8 cellular contexts compared by ENCODE assay signal in the genomic region with DNA sequence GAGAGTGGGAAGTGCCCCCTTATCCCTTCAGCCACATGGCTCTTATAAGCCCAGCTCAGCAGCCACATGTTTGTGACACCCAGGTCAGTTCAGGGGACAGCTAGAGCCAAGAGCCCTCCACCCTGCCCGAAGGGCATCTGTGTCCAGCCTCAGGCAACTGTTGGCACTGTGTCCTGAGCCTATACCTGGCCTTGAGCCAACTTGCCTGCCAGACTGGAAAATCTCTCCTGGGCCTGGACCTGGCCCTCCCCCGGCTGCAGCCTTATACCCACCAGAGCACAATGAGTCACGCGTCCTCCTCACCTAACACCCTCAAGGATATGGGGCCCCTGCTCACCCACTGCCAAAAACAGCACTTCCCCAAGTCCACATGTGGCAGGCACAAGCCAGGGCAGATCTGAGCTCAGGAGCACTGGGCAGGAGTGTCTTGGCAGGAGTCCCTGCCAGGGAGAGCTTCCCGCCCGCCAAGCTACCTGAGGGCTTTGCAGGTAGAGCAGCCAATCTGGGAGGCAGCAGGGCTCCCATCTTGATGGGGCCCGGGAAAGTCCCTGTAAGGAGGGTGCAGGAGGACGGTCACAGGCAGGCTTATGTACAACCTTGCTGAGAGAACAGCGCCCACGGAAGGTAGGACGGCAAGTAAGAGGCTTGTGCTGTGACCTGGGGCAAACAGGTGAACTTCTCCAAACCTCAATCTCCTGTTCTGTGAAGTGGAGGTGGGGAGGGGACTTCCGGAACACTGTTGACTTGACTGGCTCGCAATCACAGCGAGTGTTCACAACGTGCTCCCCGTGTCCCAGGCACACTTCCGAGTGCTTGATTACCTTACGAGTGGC. TPM values are rescaled to one million over a fixed set of nuclear protein-coding genes. Genes with fewer than 3 reads are reported as not detected.
DNase-seq lines count a peak whose midpoint lies in the region; ATAC-seq, FAIRE-seq and TF ChIP-seq lines count a peak whose summit lies in the region.

No MANE protein-coding gene starts in this region.

- H3K9me3 ChIP-seq in H9 (ENCODE audit: control insufficient read depth, low read depth, low read length) (no peaks in the 10 kb centered on the region), ascending aorta (no peaks in the 10 kb centered on the region), HepG2 (ENCODE audit: low read length) (no peaks in the 10 kb centered on the region)

- no peaks in the 10 kb centered on the region for H3K79me1 ChIP-seq in H9 (ENCODE audit: insufficient read depth, low read depth, low read length, poor library complexity, severe bottlenecking)

- H3K4me3 ChIP-seq in ascending aorta (no peak overlapping the region), HepG2 (replicated peaks in 1 of 3; ENCODE audit: insufficient read depth in 1 of 3, low read depth in 2 of 3, low read length in 3 of 3) (peak overlapping the region in 2 of 3 experiments; percentile 21 to 55; a peak in 3 of 6 replicates)

- no peak overlapping the region for H4K8ac ChIP-seq in H9 (replicated peaks; ENCODE audit: insufficient read length, low read depth, low read length)

- peaks cover 28 to 30% of the 10 kb centered on the region in 2 experiments for H3K4me1 Mint-ChIP-seq in H9

- no peak overlapping the region for H2BK120ac ChIP-seq in H9 (ENCODE audit: low read depth, low read length, poor library complexity, severe bottlenecking)

- no peak overlapping the region for H3K23ac ChIP-seq in H9 (ENCODE audit: insufficient read length, low read depth, low read length)

- H3K27me3 Mint-ChIP-seq in H9 (ENCODE audit: low read depth) = no peaks in the 10 kb centered on the region; the same call in 1 of the 2 replicates

- H3K36me3 Mint-ChIP-seq in H9 (ENCODE audit: insufficient read depth in 1 of 3, low read depth in 3 of 3) = no peaks in the 10 kb centered on the region

- WGBS in H9 (ENCODE audit: extremely low coverage, insufficient read length, low lambda C conversion rate) = no CpG with 5 or more reads among the region's 18 CpGs
- WGBS in HepG2 (ENCODE audit: low lambda C conversion rate) = 2% methylated on average over 8 of the region's 18 CpGs

- H3K4me1 ChIP-seq in H9 (ENCODE audit: insufficient read depth, low read length) (peaks cover 4% of the 10 kb centered on the region; the same call in 1 of the 2 replicates), ascending aorta (peaks cover 12 to 18% of the 10 kb centered on the region in 2 donors), HepG2 (ENCODE audit: insufficient read depth, low read length) (peaks cover 53% of the 10 kb centered on the region)

- H3K4ac ChIP-seq in H9 (ENCODE audit: low read depth, low read length) = no peak overlapping the region

- H3K27me3 ChIP-seq in H9 (ENCODE audit: insufficient read depth, low read length) (no peaks in the 10 kb centered on the region), ascending aorta (no peaks in the 10 kb centered on the region), HepG2 (ENCODE audit: control insufficient read depth in 1 of 2, insufficient read depth in 2 of 2, low read length in 2 of 2) (peaks cover 1 to 16% of the 10 kb centered on the region in 2 experiments; a peak in 3 of 5 replicates)

- H3K79me2 ChIP-seq in H9 (ENCODE audit: insufficient read depth, low read length) (no peaks in the 10 kb centered on the region), HepG2 (ENCODE audit: insufficient read depth, low read length) (no peaks in the 10 kb centered on the region)

- TF ChIP-seq CTCF in H9 (conservative IDR thresholded peaks at IDR 0.05) (no peak), ascending aorta (IDR thresholded peaks at IDR 0.05) (no peak), HepG2 (CRISPR knock-in tag; IDR thresholded peaks at IDR 0.05) (peak; percentile 31; the same call in 1 of the 2 replicates)

- no peaks in the 10 kb centered on the region for H3K36me3 ChIP-seq in ascending aorta
- H3K36me3 ChIP-seq in HepG2 (replicated peaks in 1 of 2; ENCODE audit: control insufficient read depth in 1 of 2, insufficient read depth in 2 of 2, low read length in 2 of 2) = no peaks in the 10 kb centered on the region

- H3K18ac ChIP-seq in H9 (ENCODE audit: insufficient read length, low read depth, low read length) = no peak overlapping the region

- no peak overlapping the region for H3K56ac ChIP-seq in H9 (ENCODE audit: insufficient read length, low read depth, low read length)

- TF ChIP-seq RAD21 in HepG2 (CRISPR knock-in tag; IDR thresholded peaks at IDR 0.05) = no peak

- H3K9ac ChIP-seq in H9 (ENCODE audit: extremely low read depth, insufficient read length, low read length) = no peak overlapping the region
- H3K9ac ChIP-seq in HepG2 (ENCODE audit: insufficient read depth, low read depth, low read length) = peak overlapping the region; percentile 42; the same call in 1 of the 2 replicates

- TF ChIP-seq POLR2A in HepG2 (IDR thresholded peaks at IDR 0.05; ENCODE audit: insufficient read depth in 1 of 2, low read depth in 2 of 2, low read length in 2 of 2) = no peak

- no peak overlapping the region for H2BK15ac ChIP-seq in H9 (ENCODE audit: low read depth, low read length)

- intact Hi-C loops in ascending aorta (cut with DNase I) (no loop called here), HepG2 (cut with micrococcal nuclease; ENCODE audit: unreplicated experiment) (no loop called here)

- peak overlapping the region; percentile 18; the same call in 1 of the 2 replicates for H3K14ac ChIP-seq in H9 (ENCODE audit: insufficient read depth, low read length)

- no peak for TF ChIP-seq EP300 in HepG2 (IDR thresholded peaks at IDR 0.05; ENCODE audit: low read depth in 2 of 2, low read length in 2 of 2)
- no peak for TF ChIP-seq EP300 in HepG2 (CRISPR knock-in tag; IDR thresholded peaks at IDR 0.05; ENCODE audit: borderline replicate concordance)

- H3K27ac ChIP-seq in H9 (ENCODE audit: insufficient read length, low read depth, low read length) = no peak overlapping the region
- H3K27ac ChIP-seq in ascending aorta = peak overlapping the region; percentile 67 to 69
- H3K27ac ChIP-seq in HepG2 (ENCODE audit: extremely low read length, insufficient read depth, low read length) = no peak overlapping the region

- no peak overlapping the region for H2AK5ac ChIP-seq in H9 (ENCODE audit: insufficient read length, low read length)

- H3K9me3 Mint-ChIP-seq in H9 = no peaks in the 10 kb centered on the region

- ATAC-seq in HepG2 (peak; percentile 50), HG02852 (IDR thresholded peaks at IDR 0.05; ENCODE audit: unreplicated experiment) (no peak)

- no peak overlapping the region for H2AFZ ChIP-seq in H9 (ENCODE audit: low read length)
- H2AFZ ChIP-seq in HepG2 (ENCODE audit: low read length) = no peak overlapping the region

- in situ Hi-C loops in HepG2 (cut with HindIII; ENCODE audit: extremely low pct_ligation_motif_present, low pct_unique_long_range_greater_than_20kb) = loop anchor here (5.0 kb wide), 1 partner anchor 45 kb away; no protein-coding TSS in a partner anchor

- DNase-seq in H9 = no peak
- DNase-seq in T follicular helper cell (ENCODE audit: low read depth) = peak; percentile 48
- DNase-seq in ascending aorta (ENCODE audit: low spot score in 2 of 2) = peak; percentile 54 to 83
- no peak for DNase-seq in HepG2 (ENCODE audit: low spot score)
- peak; percentile 37 to 78 (median 70) for DNase-seq in stimulated activated naive CD4-positive, alpha-beta T cell (lab: John Stamatoyannopoulos, UW)
- no peak for DNase-seq in cerebellar cortex (ENCODE audit: low spot score)
- DNase-seq in SHP77 treated with DMSO at 0.1 percent for 48 hours (lab: John Stamatoyannopoulos, UW) = no peak

- no peak overlapping the region for H3K4me2 ChIP-seq in H9 (ENCODE audit: insufficient read depth, insufficient read length, low read length)
- peak overlapping the region; percentile 74 for H3K4me2 ChIP-seq in HepG2 (ENCODE audit: low read depth, low read length)

- H4K20me1 ChIP-seq in H9 (ENCODE audit: control insufficient read depth, insufficient read depth, insufficient read length) (no peaks in the 10 kb centered on the region), HepG2 (ENCODE audit: insufficient read depth, low read length) (no peaks in the 10 kb centered on the region)

- no peak overlapping the region for H2BK12ac ChIP-seq in H9 (ENCODE audit: insufficient read length, low read depth, low read length)

- no peak overlapping the region for H2BK5ac ChIP-seq in H9 (ENCODE audit: insufficient read length, low read length)

- CTCF ChIA-PET in HepG2 (lab: Yijun Ruan, JAX; ENCODE audit: low intra/inter-chr PET ratio, low total read pairs) = no interaction called here

- no peak overlapping the region for H4K91ac ChIP-seq in H9 (ENCODE audit: insufficient read length, low read depth, low read length)

- H3K4me3 Mint-ChIP-seq in H9 = no peak overlapping the region

- BruUV-seq in HepG2 (replicated peaks; lab: Mats Ljungman, UMichigan) = no TSS peak

- FAIRE-seq in HepG2 (lab: Jason Lieb, UNC) = no peak

- POLR2A ChIA-PET in HepG2 (lab: Yijun Ruan, JAX) = interaction anchor here (0.6 to 1.0 kb wide), 2 partner anchors 46 to 94 kb away, joined by 3 read pairs; no protein-coding TSS in a partner anchor

- H3K23me2 ChIP-seq in H9 (ENCODE audit: insufficient read length, low read depth, low read length, poor library complexity, severe bottlenecking) = no peaks in the 10 kb centered on the region

- no peak overlapping the region for H4K5ac ChIP-seq in H9 (ENCODE audit: insufficient read length, low read depth, low read length)

- peak overlapping the region in 1 of 3 experiments; percentile 34; a peak in 2 of 7 replicates for H3K27ac Mint-ChIP-seq in H9

- H2BK20ac ChIP-seq in H9 (ENCODE audit: low read depth, low read length, poor library complexity, severe bottlenecking) = no peak overlapping the region

- no peak overlapping the region for H3T11ph ChIP-seq in H9 (ENCODE audit: low read length)

RNA-seq across cellular contexts. Expression of a gene that starts 19.8 kb away (rescaled TPM):
- total RNA-seq in H9 (2021) (80.8 and 90.0 TPM in 2 replicates), ascending aorta (1,294 TPM), HepG2 (2016; rRNA removed; fragmentation: Illumina TruSeq; extraction: Trizol) (5.6 and 9.1 TPM in 2 replicates)
- 4.1 and 4.6 TPM in 2 replicates for total RNA-seq in HepG2 (2016; cell fraction: cytosol; rRNA removed; fragmentation: Illumina TruSeq; extraction: Trizol; ENCODE audit: low read depth)
- total RNA-seq in HepG2 (2016; cell fraction: insoluble cytoplasmic fraction; rRNA removed; fragmentation: Illumina TruSeq; extraction: Trizol) = 4.7 and 8.9 TPM in 2 replicates
- 5.4 and 5.7 TPM in 2 replicates for total RNA-seq in HepG2 (2016; cell fraction: membrane; rRNA removed; fragmentation: Illumina TruSeq; extraction: Trizol)
- total RNA-seq in HepG2 (2016; cell fraction: nucleus; rRNA removed; fragmentation: Illumina TruSeq; extraction: Trizol) = 28.3 and 31.6 TPM in 2 replicates
- polyA plus RNA-seq in HepG2 (2011; rRNA removed) = 10.3 and 13.1 TPM in 2 replicates
- polyA plus RNA-seq in HepG2 (2011; cell fraction: cytosol; rRNA removed) = 3.8 and 6.6 TPM in 2 replicates
- 128 and 235 TPM in 2 replicates for polyA plus RNA-seq in HepG2 (2011; cell fraction: nucleus; rRNA removed)
- 17.9 and 25.0 TPM in 2 replicates for polyA plus RNA-seq in HepG2 (2012)
- 1.9 TPM in 2 replicates for polyA plus RNA-seq in HepG2 (2016; cell fraction: cytosol; fragmentation: Illumina TruSeq; extraction: Trizol; ENCODE audit: low read depth)
- polyA plus RNA-seq in HepG2 (2016; cell fraction: insoluble cytoplasmic fraction; fragmentation: Illumina TruSeq; extraction: Trizol; ENCODE audit: low read depth) = 7.0 and 9.8 TPM in 2 replicates
- 2.8 TPM in 2 replicates for polyA plus RNA-seq in HepG2 (2016; cell fraction: membrane; fragmentation: Illumina TruSeq; extraction: Trizol; ENCODE audit: low read depth)
- 78.2 and 78.5 TPM in 2 replicates for polyA plus RNA-seq in HepG2 (2016; cell fraction: nucleus; fragmentation: Illumina TruSeq; extraction: Trizol; ENCODE audit: insufficient read depth, low read depth)
- polyA minus RNA-seq in HepG2 (2011; rRNA and poly(A)+ RNA removed; ENCODE audit: low replicate concordance) = 24.8 and 26.5 TPM in 2 replicates
- 17.5 and 18.6 TPM in 2 replicates for polyA minus RNA-seq in HepG2 (2011; cell fraction: cytosol; rRNA and poly(A)+ RNA removed)
- polyA minus RNA-seq in HepG2 (2011; cell fraction: nucleus; rRNA and poly(A)+ RNA removed) = 39.8 and 42.6 TPM in 2 replicates

RNA-seq across cellular contexts. Expression of a gene that starts 19.9 kb away (rescaled TPM):
- total RNA-seq in H9 (2021) (not detected in 2 replicates), ascending aorta (not detected), HepG2 (2016; rRNA removed; fragmentation: Illumina TruSeq; extraction: Trizol) (not detected in 2 replicates)
- total RNA-seq in HepG2 (2016; cell fraction: cytosol; rRNA removed; fragmentation: Illumina TruSeq; extraction: Trizol; ENCODE audit: low read depth) = not detected in 2 replicates
- total RNA-seq in HepG2 (2016; cell fraction: insoluble cytoplasmic fraction; rRNA removed; fragmentation: Illumina TruSeq; extraction: Trizol) = not detected in 2 replicates
- not detected in 2 replicates for total RNA-seq in HepG2 (2016; cell fraction: membrane; rRNA removed; fragmentation: Illumina TruSeq; extraction: Trizol)
- not detected in 2 replicates for total RNA-seq in HepG2 (2016; cell fraction: nucleus; rRNA removed; fragmentation: Illumina TruSeq; extraction: Trizol)
- 0.34 TPM in 1 of 2 replicates, not detected in the other for polyA plus RNA-seq in HepG2 (2011; rRNA removed)
- 0.06 TPM in 1 of 2 replicates, not detected in the other for polyA plus RNA-seq in HepG2 (2011; cell fraction: cytosol; rRNA removed)
- polyA plus RNA-seq in HepG2 (2011; cell fraction: nucleus; rRNA removed) = 0.21 TPM in 1 of 2 replicates, not detected in the other
- 0.24 TPM in 1 of 2 replicates, not detected in the other for polyA plus RNA-seq in HepG2 (2012)
- polyA plus RNA-seq in HepG2 (2016; cell fraction: cytosol; fragmentation: Illumina TruSeq; extraction: Trizol; ENCODE audit: low read depth) = not detected in 2 replicates
- polyA plus RNA-seq in HepG2 (2016; cell fraction: insoluble cytoplasmic fraction; fragmentation: Illumina TruSeq; extraction: Trizol; ENCODE audit: low read depth) = not detected in 2 replicates
- not detected in 2 replicates for polyA plus RNA-seq in HepG2 (2016; cell fraction: membrane; fragmentation: Illumina TruSeq; extraction: Trizol; ENCODE audit: low read depth)
- not detected in 2 replicates for polyA plus RNA-seq in HepG2 (2016; cell fraction: nucleus; fragmentation: Illumina TruSeq; extraction: Trizol; ENCODE audit: insufficient read depth, low read depth)
- 0.20 TPM in 1 of 2 replicates, not detected in the other for polyA minus RNA-seq in HepG2 (2011; rRNA and poly(A)+ RNA removed; ENCODE audit: low replicate concordance)
- not detected in 2 replicates for polyA minus RNA-seq in HepG2 (2011; cell fraction: cytosol; rRNA and poly(A)+ RNA removed)
- 0.52 and 1.2 TPM in 2 replicates for polyA minus RNA-seq in HepG2 (2011; cell fraction: nucleus; rRNA and poly(A)+ RNA removed)

RNA-seq across cellular contexts. Expression of a gene that starts 44.5 kb away (rescaled TPM):
- total RNA-seq in H9 (2021) = not detected in 2 replicates
- not detected for total RNA-seq in ascending aorta
- total RNA-seq in HepG2 (2016; rRNA removed; fragmentation: Illumina TruSeq; extraction: Trizol) = not detected in 2 replicates
- not detected in 2 replicates for total RNA-seq in HepG2 (2016; cell fraction: cytosol; rRNA removed; fragmentation: Illumina TruSeq; extraction: Trizol; ENCODE audit: low read depth)
- total RNA-seq in HepG2 (2016; cell fraction: insoluble cytoplasmic fraction; rRNA removed; fragmentation: Illumina TruSeq; extraction: Trizol) = not detected in 2 replicates
- total RNA-seq in HepG2 (2016; cell fraction: membrane; rRNA removed; fragmentation: Illumina TruSeq; extraction: Trizol) = not detected in 2 replicates
- not detected in 2 replicates for total RNA-seq in HepG2 (2016; cell fraction: nucleus; rRNA removed; fragmentation: Illumina TruSeq; extraction: Trizol)
- 0.09 and 0.73 TPM in 2 replicates for polyA plus RNA-seq in HepG2 (2011; rRNA removed)
- polyA plus RNA-seq in HepG2 (2011; cell fraction: cytosol; rRNA removed) = 0.19 and 0.23 TPM in 2 replicates
- 0.27 and 0.33 TPM in 2 replicates for polyA plus RNA-seq in HepG2 (2011; cell fraction: nucleus; rRNA removed)
- not detected in 2 replicates for polyA plus RNA-seq in HepG2 (2012)
- not detected in 2 replicates for polyA plus RNA-seq in HepG2 (2016; cell fraction: cytosol; fragmentation: Illumina TruSeq; extraction: Trizol; ENCODE audit: low read depth)
- not detected in 2 replicates for polyA plus RNA-seq in HepG2 (2016; cell fraction: insoluble cytoplasmic fraction; fragmentation: Illumina TruSeq; extraction: Trizol; ENCODE audit: low read depth)
- not detected in 2 replicates for polyA plus RNA-seq in HepG2 (2016; cell fraction: membrane; fragmentation: Illumina TruSeq; extraction: Trizol; ENCODE audit: low read depth)
- not detected in 2 replicates for polyA plus RNA-seq in HepG2 (2016; cell fraction: nucleus; fragmentation: Illumina TruSeq; extraction: Trizol; ENCODE audit: insufficient read depth, low read depth)
- polyA minus RNA-seq in HepG2 (2011; rRNA and poly(A)+ RNA removed; ENCODE audit: low replicate concordance) = not detected in 2 replicates
- not detected in 2 replicates for polyA minus RNA-seq in HepG2 (2011; cell fraction: cytosol; rRNA and poly(A)+ RNA removed)
- not detected in 2 replicates for polyA minus RNA-seq in HepG2 (2011; cell fraction: nucleus; rRNA and poly(A)+ RNA removed)

Comparison
In these comparisons a context has a peak if more than half of its experiments do, and no peak if none do; other contexts are left out.
1. DNase-seq: peak in T follicular helper cell (single experiment), ascending aorta (2 of 2) and stimulated activated naive CD4-positive, alpha-beta T cell (6 of 6); none in H9 (single experiment), HepG2 (single experiment), cerebellar cortex (single experiment) and SHP77 treated with DMSO at 0.1 percent for 48 hours (single experiment).
2. H3K27ac ChIP-seq: peak in ascending aorta (2 of 2); none in H9 (single experiment) and HepG2 (single experiment).
3. H3K4me3 ChIP-seq: peak in HepG2 (2 of 3); none in ascending aorta (0 of 2).
4. RNA of a gene that starts 19.8 kb away (total RNA-seq): 1,294 TPM in ascending aorta (single experiment); 80.8 to 90.0 TPM in H9 and 4.1 to 31.6 TPM in HepG2; every median in the first group is over 10 times any median in the second.